ENCODE assay signal across 1 cellular context in the genomic region with DNA sequence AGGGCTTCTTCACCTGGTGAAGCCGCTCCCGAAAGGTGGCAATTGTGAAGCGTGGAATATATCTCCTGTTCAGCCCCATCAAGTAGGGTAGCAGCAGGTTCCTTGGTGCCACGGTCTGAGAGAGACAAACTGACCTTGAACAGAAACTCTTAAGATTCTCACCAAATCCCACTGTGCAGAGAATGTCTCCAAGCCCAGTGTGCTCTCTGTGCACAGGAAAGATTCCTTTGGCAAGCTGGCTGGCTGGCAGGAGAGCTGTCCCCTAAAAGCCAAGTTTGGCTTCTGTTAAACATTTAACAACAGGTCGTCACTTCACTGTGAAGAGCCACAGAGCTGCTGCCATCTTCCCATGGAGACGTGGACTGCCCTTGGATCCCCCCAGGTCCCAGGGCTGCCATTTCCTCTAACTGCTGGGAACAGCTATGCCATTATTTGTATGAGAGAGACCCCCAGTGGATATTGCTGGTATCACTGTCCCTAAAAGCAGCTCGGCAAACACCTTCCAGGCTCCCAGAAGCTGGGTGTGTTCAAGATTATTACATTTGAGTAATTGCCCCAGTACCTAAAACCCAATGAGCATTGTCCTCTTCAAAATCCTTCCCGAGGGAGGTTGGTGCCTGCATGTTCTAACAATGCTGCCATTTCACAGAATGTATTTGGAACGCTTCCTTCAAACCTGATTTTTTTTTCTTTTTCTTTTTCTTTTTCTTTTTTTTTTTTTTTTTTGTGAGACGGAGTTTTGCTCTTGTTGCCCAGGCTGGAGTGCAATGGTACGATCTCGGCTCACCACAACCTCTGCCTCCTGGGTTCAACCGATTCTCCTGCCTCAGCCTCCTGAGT.
TF ChIP-seq lines count a peak whose summit lies in the region.

No MANE protein-coding gene starts in this region.

TF ChIP-seq in HEK293, 187 proteins besides CTCF, POLR2A, EP300 and RAD21 (continued from another document):
- TF ChIP-seq, protein P1, sequence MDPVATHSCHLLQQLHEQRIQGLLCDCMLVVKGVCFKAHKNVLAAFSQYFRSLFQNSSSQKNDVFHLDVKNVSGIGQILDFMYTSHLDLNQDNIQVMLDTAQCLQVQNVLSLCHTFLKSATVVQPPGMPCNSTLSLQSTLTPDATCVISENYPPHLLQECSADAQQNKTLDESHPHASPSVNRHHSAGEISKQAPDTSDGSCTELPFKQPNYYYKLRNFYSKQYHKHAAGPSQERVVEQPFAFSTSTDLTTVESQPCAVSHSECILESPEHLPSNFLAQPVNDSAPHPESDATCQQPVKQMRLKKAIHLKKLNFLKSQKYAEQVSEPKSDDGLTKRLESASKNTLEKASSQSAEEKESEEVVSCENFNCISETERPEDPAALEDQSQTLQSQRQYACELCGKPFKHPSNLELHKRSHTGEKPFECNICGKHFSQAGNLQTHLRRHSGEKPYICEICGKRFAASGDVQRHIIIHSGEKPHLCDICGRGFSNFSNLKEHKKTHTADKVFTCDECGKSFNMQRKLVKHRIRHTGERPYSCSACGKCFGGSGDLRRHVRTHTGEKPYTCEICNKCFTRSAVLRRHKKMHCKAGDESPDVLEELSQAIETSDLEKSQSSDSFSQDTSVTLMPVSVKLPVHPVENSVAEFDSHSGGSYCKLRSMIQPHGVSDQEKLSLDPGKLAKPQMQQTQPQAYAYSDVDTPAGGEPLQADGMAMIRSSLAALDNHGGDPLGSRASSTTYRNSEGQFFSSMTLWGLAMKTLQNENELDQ (tag by site-specific recombination; IDR thresholded peaks at IDR 0.05; ENCODE audit: low read depth), result no peak
- TF ChIP-seq ZNF394 (tag by site-specific recombination; IDR thresholded peaks at IDR 0.05; ENCODE audit: borderline replicate concordance) (no peak), ZNF175 (tag by site-specific recombination; IDR thresholded peaks at IDR 0.05) (no peak), ZNF274 (IDR thresholded peaks at IDR 0.05; ENCODE audit: low read length) (no peak), ZNF274 (tag by site-specific recombination; IDR thresholded peaks at IDR 0.05; ENCODE audit: borderline replicate concordance) (no peak)
- TF ChIP-seq, protein P2, sequence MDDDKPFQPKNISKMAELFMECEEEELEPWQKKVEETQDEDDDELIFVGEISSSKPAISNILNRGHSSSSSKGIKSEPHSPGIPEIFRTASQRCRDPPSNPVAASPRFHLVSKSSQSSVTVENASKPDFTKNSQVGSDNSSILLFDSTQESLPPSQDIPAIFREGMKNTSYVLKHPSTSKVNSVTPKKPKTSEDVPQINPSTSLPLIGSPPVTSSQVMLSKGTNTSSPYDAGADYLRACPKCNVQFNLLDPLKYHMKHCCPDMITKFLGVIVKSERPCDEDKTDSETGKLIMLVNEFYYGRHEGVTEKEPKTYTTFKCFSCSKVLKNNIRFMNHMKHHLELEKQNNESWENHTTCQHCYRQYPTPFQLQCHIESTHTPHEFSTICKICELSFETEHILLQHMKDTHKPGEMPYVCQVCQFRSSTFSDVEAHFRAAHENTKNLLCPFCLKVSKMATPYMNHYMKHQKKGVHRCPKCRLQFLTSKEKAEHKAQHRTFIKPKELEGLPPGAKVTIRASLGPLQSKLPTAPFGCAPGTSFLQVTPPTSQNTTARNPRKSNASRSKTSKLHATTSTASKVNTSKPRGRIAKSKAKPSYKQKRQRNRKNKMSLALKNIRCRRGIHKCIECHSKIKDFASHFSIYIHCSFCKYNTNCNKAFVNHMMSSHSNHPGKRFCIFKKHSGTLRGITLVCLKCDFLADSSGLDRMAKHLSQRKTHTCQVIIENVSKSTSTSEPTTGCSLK (tag by site-specific recombination; IDR thresholded peaks at IDR 0.05), result no peak
- TF ChIP-seq, protein P3, sequence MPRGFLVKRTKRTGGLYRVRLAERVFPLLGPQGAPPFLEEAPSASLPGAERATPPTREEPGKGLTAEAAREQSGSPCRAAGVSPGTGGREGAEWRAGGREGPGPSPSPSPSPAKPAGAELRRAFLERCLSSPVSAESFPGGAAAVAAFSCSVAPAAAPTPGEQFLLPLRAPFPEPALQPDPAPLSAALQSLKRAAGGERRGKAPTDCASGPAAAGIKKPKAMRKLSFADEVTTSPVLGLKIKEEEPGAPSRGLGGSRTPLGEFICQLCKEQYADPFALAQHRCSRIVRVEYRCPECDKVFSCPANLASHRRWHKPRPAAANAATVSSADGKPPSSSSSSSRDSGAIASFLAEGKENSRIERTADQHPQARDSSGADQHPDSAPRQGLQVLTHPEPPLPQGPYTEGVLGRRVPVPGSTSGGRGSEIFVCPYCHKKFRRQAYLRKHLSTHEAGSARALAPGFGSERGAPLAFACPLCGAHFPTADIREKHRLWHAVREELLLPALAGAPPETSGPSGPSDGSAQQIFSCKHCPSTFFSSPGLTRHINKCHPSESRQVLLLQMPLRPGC (tag by site-specific recombination; IDR thresholded peaks at IDR 0.05), result no peak
TF ChIP-seq in HEK293: peak in this region for 9.
